ENCODE assay signal across 8 cellular contexts in the genomic region with DNA sequence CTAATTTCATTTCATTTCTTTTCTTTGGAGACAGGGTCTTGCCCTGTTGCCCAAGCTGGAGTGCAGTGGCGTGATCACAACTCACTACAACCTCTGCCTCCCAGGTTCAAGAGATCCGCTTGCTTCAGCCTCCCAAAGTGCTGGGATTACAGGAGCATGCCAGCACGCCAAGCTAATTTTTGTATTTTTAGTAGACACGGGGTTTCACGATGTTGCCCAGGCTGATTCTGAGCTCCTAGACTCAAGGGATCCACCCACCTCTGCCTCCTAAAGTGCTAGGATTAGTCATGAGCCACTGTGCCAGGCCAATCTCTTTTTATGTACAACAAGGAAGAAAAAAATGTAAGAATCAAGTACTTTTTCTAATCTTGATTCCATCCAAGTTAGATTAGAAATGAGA. TPM values are rescaled to one million over a fixed set of nuclear protein-coding genes. Genes with fewer than 3 reads are reported as not detected.
DNase-seq lines count a peak whose midpoint lies in the region; TF ChIP-seq lines count a peak whose summit lies in the region.

No MANE protein-coding gene starts in this region.

- H3F3A ChIP-seq in DOHH2 (ENCODE audit: control insufficient read depth, insufficient read depth): peaks cover 7% of the 10 kb centered on the region; the same call in 1 of the 2 replicates

- peaks cover 56% of the 10 kb centered on the region for H4K20me1 ChIP-seq in DOHH2 (ENCODE audit: control insufficient read depth, insufficient read depth, low read depth, low read length)

- H3K27ac ChIP-seq in DOHH2 (ENCODE audit: low read depth, low read length) (peak overlapping the region; percentile 6), SJSA1 (peak overlapping the region; percentile 3; the same call in 1 of the 2 replicates), muscle layer of duodenum (ENCODE audit: low read length) (peak overlapping the region; percentile 78)

- DNase-seq in SJSA1 (ENCODE audit: low read depth in 1 of 2, low spot score in 2 of 2) (peak; percentile 42 to 55), choroid plexus epithelial cell (ENCODE audit: low read depth) (peak; percentile 77), NCI-H1436 treated with DMSO at 0.1 percent for 48 hours (lab: John Stamatoyannopoulos, UW) (no peak), NCI-H1417 (lab: John Stamatoyannopoulos, UW) (no peak), LoVo (ENCODE audit: low spot score) (no peak), KG1 (lab: John Stamatoyannopoulos, UW) (no peak)

- TF ChIP-seq CTCF in DOHH2 (IDR thresholded peaks at IDR 0.05; ENCODE audit: low read depth, low read length, poor library complexity, severe bottlenecking): no peak
- TF ChIP-seq CTCF in choroid plexus epithelial cell (conservative IDR thresholded peaks at IDR 0.05; ENCODE audit: low read depth, low read length): no peak

- no peak overlapping the region for H3K4me3 ChIP-seq in DOHH2 (ENCODE audit: low read length)
- H3K4me3 ChIP-seq in SJSA1: no peak overlapping the region
- H3K4me3 ChIP-seq in choroid plexus epithelial cell (ENCODE audit: low read depth, low read length): peak overlapping the region; percentile 6
- H3K4me3 ChIP-seq in muscle layer of duodenum (ENCODE audit: low read depth in 1 of 2, low read length in 2 of 2): peak overlapping the region; percentile 31 to 46

- H3K36me3 ChIP-seq in DOHH2 (ENCODE audit: control insufficient read depth, low read length) (peaks cover 95% of the 10 kb centered on the region), SJSA1 (peaks cover 54% of the 10 kb centered on the region), muscle layer of duodenum (ENCODE audit: control insufficient read depth in 1 of 2, insufficient read depth in 2 of 2, low read length in 2 of 2) (peaks cover 0 to 4% of the 10 kb centered on the region in 2 donors)

- peak overlapping the region; percentile 37 for H3K4me2 ChIP-seq in DOHH2 (ENCODE audit: low read length)

- peaks cover 71% of the 10 kb centered on the region for H3K4me1 ChIP-seq in DOHH2 (ENCODE audit: control insufficient read depth, low read length)
- H3K4me1 ChIP-seq in SJSA1 (replicated peaks): peaks cover 20% of the 10 kb centered on the region
- peaks cover 29 to 76% of the 10 kb centered on the region in 2 donors for H3K4me1 ChIP-seq in muscle layer of duodenum (ENCODE audit: control insufficient read depth in 1 of 2, insufficient read depth in 2 of 2, low read length in 2 of 2)

- H3K79me2 ChIP-seq in DOHH2 (ENCODE audit: control insufficient read depth, low read length): no peaks in the 10 kb centered on the region; the same call in 1 of the 2 replicates

- no peaks in the 10 kb centered on the region for H3K27me3 ChIP-seq in DOHH2 (ENCODE audit: control insufficient read depth, low read length)
- H3K27me3 ChIP-seq in SJSA1 (replicated peaks): no peaks in the 10 kb centered on the region
- no peaks in the 10 kb centered on the region for H3K27me3 ChIP-seq in muscle layer of duodenum (ENCODE audit: low read depth, low read length)

- H3K9me3 ChIP-seq in DOHH2 (ENCODE audit: control insufficient read depth, insufficient read depth, low read length): no peaks in the 10 kb centered on the region
- no peaks in the 10 kb centered on the region for H3K9me3 ChIP-seq in SJSA1 (replicated peaks)
- no peaks in the 10 kb centered on the region for H3K9me3 ChIP-seq in muscle layer of duodenum (ENCODE audit: control insufficient read depth in 1 of 2, low read length in 2 of 2)

- H3K9me2 ChIP-seq in DOHH2 (replicated peaks; ENCODE audit: control insufficient read depth, low read length): no peaks in the 10 kb centered on the region

RNA-seq across cellular contexts. Expression of a gene that starts 10.7 kb away (rescaled TPM):
- total RNA-seq in SJSA1 (2014; rRNA removed; shearing (Covaris generic)): 21.8 and 32.2 TPM in 2 replicates

Comparison
In these comparisons a context has a peak if more than half of its experiments do, and no peak if none do; other contexts are left out.
1. H3K27ac ChIP-seq: peak in every context shown above with its lines; median percentile 78 in muscle layer of duodenum; 6 in DOHH2; 3 in SJSA1.
2. H3K4me3 ChIP-seq: peak in choroid plexus epithelial cell (single experiment) and muscle layer of duodenum (2 of 2); none in DOHH2 (single experiment) and SJSA1 (single experiment).
3. DNase-seq: peak in SJSA1 (2 of 2) and choroid plexus epithelial cell (single experiment); none in NCI-H1436 treated with DMSO at 0.1 percent for 48 hours (single experiment), NCI-H1417 (0 of 3), LoVo (single experiment) and KG1 (single experiment).